Comparison of ENCODE assay signal across 30 cellular contexts in the genomic region with DNA sequence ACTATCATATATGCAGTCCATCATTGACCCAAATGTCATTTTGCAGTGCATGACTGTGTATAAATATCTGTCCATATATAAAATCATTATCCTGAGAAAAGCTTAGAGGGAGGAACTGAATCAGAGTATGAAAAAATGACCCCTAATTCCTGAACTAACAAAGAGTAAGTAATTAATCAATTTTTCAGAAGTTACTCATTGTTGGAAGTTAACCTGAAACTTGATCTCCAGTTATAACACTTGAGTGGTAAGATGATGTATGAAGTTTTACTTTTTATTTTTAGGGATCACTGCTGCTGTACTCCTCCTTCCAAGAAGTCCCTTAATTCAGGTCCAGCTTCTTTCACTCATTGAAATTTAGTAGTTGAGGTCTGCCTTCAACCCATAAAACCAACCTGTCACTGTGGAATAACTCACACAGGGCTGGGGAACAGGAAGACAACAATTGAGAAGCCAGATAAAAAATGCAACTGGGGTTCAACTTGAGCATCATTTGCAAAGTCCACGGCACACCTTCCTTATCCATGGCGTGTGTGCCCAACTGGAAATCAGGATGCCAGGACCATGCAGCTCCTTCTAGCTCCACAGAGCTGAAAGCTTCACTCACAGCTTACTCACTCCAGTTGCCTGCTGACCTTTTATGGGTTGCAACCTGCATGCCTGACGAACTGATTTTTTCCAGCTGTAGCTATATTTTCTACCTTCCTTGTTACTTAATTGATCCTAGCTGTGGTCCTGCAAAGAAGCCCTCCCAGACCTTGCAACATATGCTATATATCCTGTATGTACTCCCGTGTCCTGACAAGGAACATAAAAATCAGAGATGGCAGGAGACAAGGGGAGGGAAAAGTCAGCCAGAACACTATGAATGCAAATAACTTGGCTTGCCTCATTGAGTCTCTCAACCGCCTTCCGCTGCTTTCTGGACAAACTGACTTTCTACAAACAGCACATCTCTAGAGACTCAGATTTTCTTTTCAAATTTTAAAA.
DNase-seq lines count a peak whose midpoint lies in the region; ATAC-seq and TF ChIP-seq lines count a peak whose summit lies in the region.
"Had no signal": no experiment of that assay in that cellular context is flagged by ENCODE, and none has a peak within 500 bp of the region (broad histone marks: within the 10 kb centered on the region; RNA-seq: fewer than 3 reads in every experiment).

No MANE protein-coding gene starts in this region.

- TF ChIP-seq CTCF in RWPE2 (IDR thresholded peaks at IDR 0.05; ENCODE audit: poor library complexity, severe bottlenecking) (no peak), ovary (IDR thresholded peaks at IDR 0.05) (no peak)

- no peaks in the 10 kb centered on the region for H3K79me1 ChIP-seq in mesendoderm (ENCODE audit: low read length)

- DNase-seq in EH (ENCODE audit: low read depth): peak; percentile 23
- DNase-seq in RWPE2 (ENCODE audit: low spot score): no peak
- DNase-seq in fibroblast of peridontal ligament (ENCODE audit: extremely low read depth): peak; percentile 37
- no peak for DNase-seq in mesendoderm
- DNase-seq in DMS153 (lab: John Stamatoyannopoulos, UW): no peak
- DNase-seq in NCI-H1105 (lab: John Stamatoyannopoulos, UW): no peak
- no peak for DNase-seq in ovary
- DNase-seq: 8988T; activated CD4-positive, alpha-beta T cell treated with anti-CD3 and anti-CD28 coated beads for 36 hours; activated gamma-delta T cell treated with Interleukin-2 at 50 U/mL for 16 hours; activated naive CD8-positive, alpha-beta T cell treated with anti-CD3 and anti-CD28 coated beads, Interleukin-2, amount 50 U/mL, for 24 hours; activated T-cell treated with anti-CD3 and anti-CD28 coated beads, Interleukin-2, amount 50 U/mL, for 1 hour; body of pancreas; CD4-positive, alpha-beta T cell; DMS 273 treated with DMSO at 0.1 percent for 48 hours; effector CD8-positive, alpha-beta T cell; erythroblast; GDM1; Karpas-422; left cardiac atrium; midbrain; natural killer cell; NCI-H1694; NCI-H2171; NCI-H524 treated with DMSO at 0.1 percent for 48 hours; stomach; tibial artery had no signal

- H3K4me2 ChIP-seq in mesendoderm (ENCODE audit: low read length): no peak overlapping the region

- no peak for TF ChIP-seq POLR2A in ovary (IDR thresholded peaks at IDR 0.05)

- no peak overlapping the region for H3K4me3 ChIP-seq in RWPE2 (ENCODE audit: severe bottlenecking)
- H3K4me3 ChIP-seq in mesendoderm (ENCODE audit: low read length): no peak overlapping the region
- H3K4me3 ChIP-seq in ovary: no peak overlapping the region
- H3K4me3 ChIP-seq: body of pancreas, HAP-1, SJSA1, stomach, tibial artery had no signal

- H3K23ac ChIP-seq in mesendoderm (ENCODE audit: low read length): no peak overlapping the region

- peaks cover 32% of the 10 kb centered on the region for H3K4me1 ChIP-seq in RWPE2 (ENCODE audit: insufficient read depth, poor library complexity, severe bottlenecking)
- peaks cover 2% of the 10 kb centered on the region for H3K4me1 ChIP-seq in mesendoderm (ENCODE audit: control insufficient read depth, low read depth, low read length)
- H3K4me1 ChIP-seq in ovary (ENCODE audit: insufficient read depth): no peaks in the 10 kb centered on the region
- H3K4me1 ChIP-seq: body of pancreas, tibial artery had no signal

- no peak overlapping the region for H2AK5ac ChIP-seq in mesendoderm (ENCODE audit: low read length)

- no peak overlapping the region for H3K4ac ChIP-seq in mesendoderm (ENCODE audit: low read depth, low read length)

- peak overlapping the region; percentile 51 for H2BK120ac ChIP-seq in mesendoderm (ENCODE audit: low read depth, low read length)

- H3K27me3 ChIP-seq in RWPE2 (ENCODE audit: insufficient read depth, poor library complexity, severe bottlenecking) (no peaks in the 10 kb centered on the region), mesendoderm (ENCODE audit: insufficient read depth, low read length, poor library complexity) (no peaks in the 10 kb centered on the region), ovary (no peaks in the 10 kb centered on the region)
- H3K27me3 ChIP-seq: body of pancreas, SJSA1, stomach, tibial artery had no signal

- no peaks in the 10 kb centered on the region for H3K79me2 ChIP-seq in mesendoderm (ENCODE audit: control insufficient read depth, insufficient read depth, low read length)

- H3K27ac ChIP-seq in RWPE2 (ENCODE audit: poor library complexity, severe bottlenecking) (no peak overlapping the region), mesendoderm (ENCODE audit: low read depth, low read length) (no peak overlapping the region), ovary (no peak overlapping the region)
- H3K27ac ChIP-seq: body of pancreas, SJSA1, stomach, tibial artery had no signal

- H3K36me3 ChIP-seq in RWPE2 (ENCODE audit: low read depth) (no peaks in the 10 kb centered on the region), mesendoderm (ENCODE audit: control insufficient read depth, insufficient read depth, low read length) (no peaks in the 10 kb centered on the region), ovary (no peaks in the 10 kb centered on the region)
- H3K36me3 ChIP-seq: HAP-1, SJSA1, stomach, tibial artery had no signal

- H3K18ac ChIP-seq in mesendoderm (ENCODE audit: low read length): peak overlapping the region; percentile 3

- WGBS in mesendoderm (ENCODE audit: extremely low coverage, insufficient coverage, low lambda C conversion rate): no CpG with 5 or more reads among the region's 6 CpGs
- 47 to 63% (median 55%) methylated on average over 6 of the region's 6 CpGs for whole genome bisulfite sequencing in ovary, 3 donors

- no peak overlapping the region for H4K5ac ChIP-seq in mesendoderm (ENCODE audit: low read length)

- intact Hi-C loops in ovary (cut with DNase I): no loop called here

- no peak overlapping the region for H2BK5ac ChIP-seq in mesendoderm (ENCODE audit: low read length)

- H3K9ac ChIP-seq in mesendoderm (ENCODE audit: low read length): no peak overlapping the region

- TF ChIP-seq EP300 in ovary (IDR thresholded peaks at IDR 0.05): no peak

- H3K56ac ChIP-seq in mesendoderm (ENCODE audit: low read length): peak overlapping the region; percentile 2

- peak overlapping the region; percentile 42 for H2BK15ac ChIP-seq in mesendoderm (replicated peaks; ENCODE audit: low read depth)

- H3K9me3 ChIP-seq in RWPE2 (ENCODE audit: severe bottlenecking) (no peaks in the 10 kb centered on the region), ovary (no peaks in the 10 kb centered on the region)
- H3K9me3 ChIP-seq: body of pancreas, HAP-1, SJSA1, stomach, tibial artery had no signal

- no peak overlapping the region for H4K8ac ChIP-seq in mesendoderm (ENCODE audit: low read depth, low read length)

- ATAC-seq in RWPE2 (ENCODE audit: low read depth) (0 out of 3 replicates have a peak, but pooled peaks have one; percentile 8), GM21619 (IDR thresholded peaks at IDR 0.05; ENCODE audit: unreplicated experiment) (no peak)
- ATAC-seq: activated CD4-positive, alpha-beta T cell treated with anti-CD3 and anti-CD28 coated beads for 36 hours; activated naive CD8-positive, alpha-beta T cell treated with anti-CD3 and anti-CD28 coated beads, Interleukin-2, amount 50 U/mL, for 24 hours; body of pancreas; left cardiac atrium; natural killer cell had no signal

Comparison
In these comparisons a context has a peak if more than half of its experiments do, and no peak if none do; other contexts are left out.
1. DNase-seq: peak in EH (single experiment) and fibroblast of peridontal ligament (single experiment); none in RWPE2 (single experiment), mesendoderm (single experiment), DMS153 (single experiment), NCI-H1105 (single experiment) and ovary (0 of 5).